8 cellular contexts compared by ENCODE assay signal in the genomic region with DNA sequence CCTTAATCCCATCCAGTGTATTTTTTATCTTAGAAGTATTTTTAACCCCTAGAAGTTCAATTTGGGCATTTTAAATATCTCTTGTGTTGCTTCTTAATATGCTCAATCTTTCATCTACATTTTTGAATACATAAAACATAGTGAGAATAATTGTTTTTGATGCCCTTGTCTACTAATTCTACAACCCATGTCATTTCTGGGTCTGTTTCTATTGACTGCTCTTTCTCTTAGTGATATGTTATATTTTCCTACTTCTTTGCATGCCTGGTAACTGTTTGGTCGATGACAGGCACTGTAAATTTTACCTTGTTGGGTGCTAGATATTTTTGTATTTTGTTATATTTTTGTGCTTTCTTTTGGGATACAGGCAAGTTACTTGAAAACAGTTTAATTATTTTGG. TPM values are rescaled to one million over a fixed set of nuclear protein-coding genes. Genes with fewer than 3 reads are reported as not detected.
"Had no signal": no experiment of that assay in that cellular context is flagged by ENCODE, and none has a peak within 500 bp of the region (broad histone marks: within the 10 kb centered on the region; RNA-seq: fewer than 3 reads in every experiment).

No MANE protein-coding gene starts in this region.

- H3K36me3 ChIP-seq: HAP-1 had no signal

- DNase-seq: GM23248, GOT3, H7, H9, HCEC 1CT, HFFc6 had no signal

- H3K4me1 ChIP-seq: HAP-1 had no signal

- H3K4me3 ChIP-seq: GM23248, GM23338, HAP-1 had no signal

- H3K27ac ChIP-seq: GM23248 had no signal

RNA-seq across cellular contexts. Expression of a gene that starts 56.3 kb away (rescaled TPM):
- total RNA-seq: GM23248, HFFc6 had no signal
